27 cellular contexts compared by ENCODE assay signal in genomic region chr11:12448131-12448939, GRCh38.
DNase-seq lines count a peak whose midpoint lies in the region; ATAC-seq, FAIRE-seq and TF ChIP-seq lines count a peak whose summit lies in the region.
"Had no signal": no experiment of that assay in that cellular context is flagged by ENCODE, and none has a peak within 500 bp of the region (broad histone marks: within the 10 kb centered on the region; RNA-seq: fewer than 3 reads in every experiment).

No MANE protein-coding gene starts in this region.

- H3K4me1 ChIP-seq in right cardiac atrium (ENCODE audit: control insufficient read depth, insufficient read depth, low read length) (peaks cover 25% of the 10 kb centered on the region), sigmoid colon (peaks cover 0 to 73% (median 55%) of the 10 kb centered on the region in 4 donors), upper lobe of right lung (no peaks in the 10 kb centered on the region)
- H3K4me1 ChIP-seq: BLaER1 treated with 17β-estradiol and CSF1 and Interleukin-3, amounts not matched to agents 10 nM and 100 nM; Peyer's patch had no signal

- H3K9me3 ChIP-seq in right cardiac atrium (ENCODE audit: control insufficient read depth, low read length) (no peaks in the 10 kb centered on the region), sigmoid colon (no peaks in the 10 kb centered on the region), upper lobe of right lung (no peaks in the 10 kb centered on the region)
- H3K9me3 ChIP-seq: BLaER1 treated with 17β-estradiol and CSF1 and Interleukin-3, amounts not matched to agents 10 nM and 100 nM; Peyer's patch; thoracic aorta had no signal

- H3K27ac ChIP-seq in right cardiac atrium (ENCODE audit: low read length), result peak overlapping the region; percentile 66
- H3K27ac ChIP-seq in sigmoid colon, result peak overlapping the region; percentile 1 to 90 (median 50)
- H3K27ac ChIP-seq in upper lobe of right lung, result no peak overlapping the region
- H3K27ac ChIP-seq: BLaER1 treated with 17β-estradiol and CSF1 and Interleukin-3, amounts not matched to agents 10 nM and 100 nM; Peyer's patch; thoracic aorta; WERI-Rb-1 had no signal

- peaks cover 2% of the 10 kb centered on the region for H3K27me3 Mint-ChIP-seq in activated T-cell treated with anti-CD3 and anti-CD28 coated beads, Interleukin-2, amount 50 U/mL, for 24 hours

- H3K4me1 Mint-ChIP-seq in activated T-cell treated with anti-CD3 and anti-CD28 coated beads, Interleukin-2, amount 50 U/mL, for 24 hours (ENCODE audit: low read depth), result no peaks in the 10 kb centered on the region
- H3K4me1 Mint-ChIP-seq: mesothelial cell of epicardium; naive thymus-derived CD8-positive, alpha-beta T cell had no signal

- no peak for TF ChIP-seq EP300 in sigmoid colon (IDR thresholded peaks at IDR 0.05)

- WGBS in right cardiac atrium, result 71% methylated on average over 9 of the region's 9 CpGs
- 80 to 81% methylated on average over 9 of the region's 9 CpGs for WGBS in sigmoid colon, 2 donors

- peak; percentile 75 for DNase-seq in ELR (ENCODE audit: low read depth)
- peak; percentile 82 for DNase-seq in LHCN-M2 (ENCODE audit: low read depth)
- DNase-seq in right cardiac atrium, result no peak
- no peak for DNase-seq in sigmoid colon
- no peak for DNase-seq in activated T-cell treated with anti-CD3 and anti-CD28 coated beads, Interleukin-2, amount 50 U/mL, for 24 hours
- no peak for DNase-seq in RCC 7860 (ENCODE audit: low spot score)
- no peak for DNase-seq in upper lobe of right lung
- DNase-seq: activated CD4-positive, alpha-beta T cell treated with anti-CD3 and anti-CD28 coated beads for 48 hours; amygdala; DMS53; glutamatergic neuron; GOT3; islet precursor cell; naive thymus-derived CD8-positive, alpha-beta T cell; NCI-H1092; NCI-H1694; occipital lobe; Peyer's patch; small intestine; stimulated activated naive CD4-positive, alpha-beta T cell; SW 1271; WERI-Rb-1 had no signal

- H3K36me3 Mint-ChIP-seq in activated T-cell treated with anti-CD3 and anti-CD28 coated beads, Interleukin-2, amount 50 U/mL, for 24 hours (ENCODE audit: low read depth), result no peaks in the 10 kb centered on the region
- H3K36me3 Mint-ChIP-seq: activated naive CD4-positive, alpha-beta T cell treated with anti-CD3 and anti-CD28 coated beads, Interleukin-2, amount 50 U/mL, for 72 hours; naive thymus-derived CD8-positive, alpha-beta T cell had no signal

- no peak overlapping the region for H3K4me3 Mint-ChIP-seq in activated T-cell treated with anti-CD3 and anti-CD28 coated beads, Interleukin-2, amount 50 U/mL, for 24 hours
- H3K4me3 Mint-ChIP-seq: mesothelial cell of epicardium; naive thymus-derived CD8-positive, alpha-beta T cell had no signal

- intact Hi-C loops in right cardiac atrium (cut with DNase I), result no loop called here
- intact Hi-C loops in sigmoid colon (cut with DNase I), result no loop called here
- intact Hi-C loops in upper lobe of right lung (cut with DNase I), result no loop called here

- TF ChIP-seq CTCF in sigmoid colon (IDR thresholded peaks at IDR 0.05), result no peak
- TF ChIP-seq CTCF in upper lobe of right lung (IDR thresholded peaks at IDR 0.05), result no peak

- H3K36me3 ChIP-seq in sigmoid colon (peaks cover 0 to 12% (median 0%) of the 10 kb centered on the region in 4 donors), upper lobe of right lung (no peaks in the 10 kb centered on the region)
- H3K36me3 ChIP-seq: BLaER1 treated with 17β-estradiol and CSF1 and Interleukin-3, amounts not matched to agents 10 nM and 100 nM; Peyer's patch; thoracic aorta; WERI-Rb-1 had no signal

- no peaks in the 10 kb centered on the region for H3K9me3 Mint-ChIP-seq in activated T-cell treated with anti-CD3 and anti-CD28 coated beads, Interleukin-2, amount 50 U/mL, for 24 hours
- H3K9me3 Mint-ChIP-seq: activated naive CD4-positive, alpha-beta T cell treated with anti-CD3 and anti-CD28 coated beads, Interleukin-2, amount 50 U/mL, for 72 hours; activated T-helper 2 cell treated with anti-CD3 and anti-CD28 coated beads, Interferon-gamma antibody, Interleukin-2, Interleukin-4, amounts not matched to agents 10 μg/mL and 5 μg/mL and 100 μg/mL, durations not matched to agents 14 hours and 24 hours and 36 hours; mesothelial cell of epicardium; naive thymus-derived CD8-positive, alpha-beta T cell had no signal

- no peak overlapping the region for H3K4me3 ChIP-seq in right cardiac atrium (ENCODE audit: low read length)
- no peak overlapping the region for H3K4me3 ChIP-seq in sigmoid colon
- no peak overlapping the region for H3K4me3 ChIP-seq in upper lobe of right lung
- H3K4me3 ChIP-seq: BLaER1 treated with 17β-estradiol and CSF1 and Interleukin-3, amounts not matched to agents 10 nM and 100 nM; Peyer's patch; thoracic aorta had no signal

- no peak for FAIRE-seq in RCC 7860 (lab: Jason Lieb, UNC)
- FAIRE-seq: small intestine had no signal

- ATAC-seq in right cardiac atrium (peak; percentile 17 to 73), upper lobe of right lung (no peak)
- ATAC-seq: activated naive CD4-positive, alpha-beta T cell treated with anti-CD3 and anti-CD28 coated beads, Interleukin-2, amount 50 U/mL, for 72 hours; naive thymus-derived CD8-positive, alpha-beta T cell had no signal

- H3K27me3 ChIP-seq in right cardiac atrium (ENCODE audit: control insufficient read depth, insufficient read depth) (no peaks in the 10 kb centered on the region), sigmoid colon (no peaks in the 10 kb centered on the region), upper lobe of right lung (no peaks in the 10 kb centered on the region)
- H3K27me3 ChIP-seq: BLaER1 treated with 17β-estradiol and CSF1 and Interleukin-3, amounts not matched to agents 10 nM and 100 nM; Peyer's patch had no signal

- no peak overlapping the region for H3K27ac Mint-ChIP-seq in activated T-cell treated with anti-CD3 and anti-CD28 coated beads, Interleukin-2, amount 50 U/mL, for 24 hours
- H3K27ac Mint-ChIP-seq: activated naive CD4-positive, alpha-beta T cell treated with anti-CD3 and anti-CD28 coated beads, Interleukin-2, amount 50 U/mL, for 72 hours; activated T-helper 2 cell treated with anti-CD3 and anti-CD28 coated beads, Interferon-gamma antibody, Interleukin-2, Interleukin-4, amounts not matched to agents 10 μg/mL and 5 μg/mL and 100 μg/mL, durations not matched to agents 14 hours and 24 hours and 36 hours; mesothelial cell of epicardium; naive thymus-derived CD8-positive, alpha-beta T cell had no signal

- TF ChIP-seq POLR2A in sigmoid colon (IDR thresholded peaks at IDR 0.05), result no peak

Comparison
In these comparisons a context has a peak if more than half of its experiments do, and no peak if none do; other contexts are left out.
1. DNase-seq: peak in ELR (single experiment) and LHCN-M2 (single experiment); none in right cardiac atrium (0 of 3), sigmoid colon (single experiment), activated T-cell treated with anti-CD3 and anti-CD28 coated beads, Interleukin-2, amount 50 U/mL, for 24 hours (single experiment), RCC 7860 (single experiment) and upper lobe of right lung (single experiment).